1 cellular context compared by ENCODE assay signal in genomic region chr19:18439025-18439909, GRCh38.
TF ChIP-seq lines count a peak whose summit lies in the region.

No MANE protein-coding gene starts in this region.

TF ChIP-seq in H1, 55 proteins besides CTCF, POLR2A, EP300 and RAD21:
- TF ChIP-seq TEAD4 (IDR thresholded peaks at IDR 0.05; ENCODE audit: low read depth, low read length): peak; percentile 51; the same call in 1 of the 2 replicates
- TF ChIP-seq RFX5 (IDR thresholded peaks at IDR 0.05; ENCODE audit: borderline replicate concordance, low read depth, low read length): no peak
- TF ChIP-seq PHF8 (conservative IDR thresholded peaks at IDR 0.05; ENCODE audit: low read depth, low read length): no peak
TF ChIP-seq in H1: peak in this region for 1.
